9 cellular contexts compared by ENCODE assay signal in genomic region chr3:122356402-122356801, GRCh38. TPM values are rescaled to one million over a fixed set of nuclear protein-coding genes. Genes with fewer than 3 reads are reported as not detected.
DNase-seq lines count a peak whose midpoint lies in the region; ATAC-seq and TF ChIP-seq lines count a peak whose summit lies in the region.
"Had no signal": no experiment of that assay in that cellular context is flagged by ENCODE, and none has a peak within 500 bp of the region (broad histone marks: within the 10 kb centered on the region; RNA-seq: fewer than 3 reads in every experiment).

No MANE protein-coding gene starts in this region.

- peak in 1 of 2 donors; percentile 27 for TF ChIP-seq CTCF in left lung (IDR thresholded peaks at IDR 0.05)

- no peaks in the 10 kb centered on the region for H3K9me3 Mint-ChIP-seq in effector memory CD8-positive, alpha-beta T cell

- H3K4me1 ChIP-seq in adipocyte (ENCODE audit: control insufficient read depth, insufficient read depth, low read length), result peaks cover 9% of the 10 kb centered on the region
- H3K4me1 ChIP-seq in left lung, result peaks cover 0 to 7% of the 10 kb centered on the region in 2 donors
- H3K4me1 ChIP-seq: HAP-1 had no signal

- H3K9me3 ChIP-seq in adipocyte (ENCODE audit: control insufficient read depth, low read length) (no peaks in the 10 kb centered on the region), left lung (no peaks in the 10 kb centered on the region)
- H3K9me3 ChIP-seq: HAP-1 had no signal

- H3K4me3 ChIP-seq in adipocyte (ENCODE audit: low read length), result no peak overlapping the region
- H3K4me3 ChIP-seq in left lung, result no peak overlapping the region
- H3K4me3 ChIP-seq: HAP-1 had no signal

- no peaks in the 10 kb centered on the region for H3K4me1 Mint-ChIP-seq in effector memory CD8-positive, alpha-beta T cell (ENCODE audit: low read depth in 2 of 2)

- intact Hi-C loops in left lung (cut with DNase I) (no loop called here), sciatic nerve (cut with DNase I) (no loop called here)

- H3K27ac ChIP-seq in left lung, result no peak overlapping the region

- no peak overlapping the region for H3K9ac ChIP-seq in adipocyte (ENCODE audit: low read length)

- no peaks in the 10 kb centered on the region for H3K27me3 Mint-ChIP-seq in effector memory CD8-positive, alpha-beta T cell

- H3K36me3 ChIP-seq in adipocyte (ENCODE audit: control insufficient read depth, insufficient read depth, low read length, severe bottlenecking), result peaks cover 15% of the 10 kb centered on the region
- H3K36me3 ChIP-seq in left lung, result peaks cover 0 to 18% of the 10 kb centered on the region in 2 donors

- H3K36me3 Mint-ChIP-seq in effector memory CD8-positive, alpha-beta T cell (ENCODE audit: insufficient read depth), result peaks cover 14% of the 10 kb centered on the region

- DNase-seq in A172 (ENCODE audit: low spot score), result peak; percentile 32
- DNase-seq in DMS79 treated with DMSO at 0.1 percent for 48 hours (lab: John Stamatoyannopoulos, UW), result peak; percentile 51
- peak; percentile 79 for DNase-seq in NCI-H1105 treated with DMSO at 0.1 percent for 48 hours (lab: John Stamatoyannopoulos, UW)
- DNase-seq in adipocyte (ENCODE audit: low read depth), result peak; percentile 12
- peak in 1 of 2 donors; percentile 37 for DNase-seq in left lung
- no peak for DNase-seq in sciatic nerve (ENCODE audit: low spot score)
- no peak for DNase-seq in DMS114 treated with DMSO at 0.1 percent for 48 hours (lab: John Stamatoyannopoulos, UW; ENCODE audit: unreplicated experiment)
- DNase-seq in effector memory CD8-positive, alpha-beta T cell, result no peak

- H3K27me3 ChIP-seq in adipocyte (replicated peaks; ENCODE audit: control insufficient read depth, insufficient read depth, low read length) (no peaks in the 10 kb centered on the region), left lung (no peaks in the 10 kb centered on the region)

- no peak overlapping the region for H3K27ac Mint-ChIP-seq in effector memory CD8-positive, alpha-beta T cell

- no peak overlapping the region for H3K4me3 Mint-ChIP-seq in effector memory CD8-positive, alpha-beta T cell

- ATAC-seq in left lung, result peak; percentile 77
- ATAC-seq in sciatic nerve, result no peak
- no peak for ATAC-seq in effector memory CD8-positive, alpha-beta T cell (replicated peaks)

RNA-seq across cellular contexts. Expression of gene MIX23, which starts 26.6 kb away (rescaled TPM):
- total RNA-seq in A172 (2014; rRNA removed; shearing (Covaris generic)), result 77.5 and 114 TPM in 2 replicates
- total RNA-seq in left lung, result 10 to 100 TPM; 24.2 to 24.4 TPM
- 28.1 TPM for total RNA-seq in sciatic nerve

RNA-seq across cellular contexts. Expression of gene FAM162A, which starts 27.6 kb away (rescaled TPM):
- 41.2 and 55.3 TPM in 2 replicates for total RNA-seq in A172 (2014; rRNA removed; shearing (Covaris generic))
- total RNA-seq in left lung (10 to 100 TPM; 30.2 to 30.5 TPM), sciatic nerve (36.1 TPM)

RNA-seq across cellular contexts. Expression of gene CSTA, which starts 31.4 kb away (rescaled TPM):
- 0.24 TPM in 1 of 2 replicates, not detected in the other for total RNA-seq in A172 (2014; rRNA removed; shearing (Covaris generic))
- total RNA-seq in left lung (10 to 100 TPM; 18.6 to 19.8 TPM), sciatic nerve (6.3 TPM)

RNA-seq across cellular contexts. Expression of gene WDR5B, which starts 59.5 kb away (rescaled TPM):
- total RNA-seq in A172 (2014; rRNA removed; shearing (Covaris generic)), result 9.6 and 10.4 TPM in 2 replicates
- 1 to 10 TPM; 5.5 to 6.4 TPM for total RNA-seq in left lung
- total RNA-seq in sciatic nerve, result 5.3 TPM

Comparison
In these comparisons a context has a peak if more than half of its experiments do, and no peak if none do; other contexts are left out.
1. DNase-seq: peak in A172 (single experiment), DMS79 treated with DMSO at 0.1 percent for 48 hours (single experiment), NCI-H1105 treated with DMSO at 0.1 percent for 48 hours (single experiment) and adipocyte (single experiment); none in sciatic nerve (single experiment), DMS114 treated with DMSO at 0.1 percent for 48 hours (single experiment) and effector memory CD8-positive, alpha-beta T cell (0 of 3).